8 cellular contexts compared by ENCODE assay signal in genomic region chr5:131593436-131593835, GRCh38. TPM values are rescaled to one million over a fixed set of nuclear protein-coding genes. Genes with fewer than 3 reads are reported as not detected.
DNase-seq lines count a peak whose midpoint lies in the region; ATAC-seq and TF ChIP-seq lines count a peak whose summit lies in the region.
"Not testable (repeated sequence)": the region's sequence is repeated elsewhere in the genome, so short reads cannot be mapped to it uniquely, and the experiment has no call there.

No MANE protein-coding gene starts in this region.

- not testable (repeated sequence) for H3K27ac ChIP-seq in BLaER1; HEK293 (ENCODE audit: extremely low read depth, low read depth, low read length); fibroblast of lung (ENCODE audit: insufficient read depth, low read length); liver (ENCODE audit: low read depth in 1 of 2, low read length in 2 of 2)
- H3K27ac ChIP-seq in neutrophil = peak overlapping the region; percentile 63

- ATAC-seq in T-cell (replicated peaks in 1 of 4); activated naive CD8-positive, alpha-beta T cell treated with anti-CD3 and anti-CD28 coated beads, Interleukin-2, amount 50 U/mL, for 24 hours: not testable (repeated sequence)

- intact Hi-C loops in activated CD4-positive, alpha-beta memory T cell treated with anti-CD3 and anti-CD28 coated beads for 36 hours (cut with micrococcal nuclease) = not testable (repeated sequence)

- CTCF ChIA-PET in HEK293 (lab: Yijun Ruan, JAX) = interaction anchor here (0.5 to 8.2 kb wide), 3 partner anchors 26 to 415 kb away, joined by 3 to 129 read pairs (median 4); partner anchors contain the start of gene ACSL6
- CTCF ChIA-PET in T-cell (lab: Charles Lee); activated CD4-positive, alpha-beta memory T cell treated with anti-CD3 and anti-CD28 coated beads for 36 hours (lab: Charles Lee): not testable (repeated sequence)

- peaks cover 15% of the 10 kb centered on the region for H3K79me2 ChIP-seq in fibroblast of lung (ENCODE audit: control insufficient read depth, insufficient read depth, low read length)

- H3K9me3 Mint-ChIP-seq in T-cell; activated CD4-positive, alpha-beta memory T cell treated with anti-CD3 and anti-CD28 coated beads for 36 hours; activated naive CD8-positive, alpha-beta T cell treated with anti-CD3 and anti-CD28 coated beads, Interleukin-2, amount 50 U/mL, for 24 hours: not testable (repeated sequence)

- not testable (repeated sequence) for H3K9ac ChIP-seq in BLaER1; fibroblast of lung (ENCODE audit: insufficient read depth, low read length); liver (ENCODE audit: low read depth in 1 of 2, low read length in 2 of 2)

- H3K4me3 ChIP-seq in BLaER1; HEK293 (ENCODE audit: low read depth, low read length); fibroblast of lung (replicated peaks in 1 of 4; ENCODE audit: control extremely low read depth in 1 of 4, insufficient read depth in 1 of 4, low read depth in 3 of 4, low read length in 4 of 4); liver (ENCODE audit: low read depth in 1 of 3, low read length in 3 of 3); neutrophil (ENCODE audit: low read depth in 1 of 2, low read length in 1 of 2): not testable (repeated sequence)

- peaks cover 59% of the 10 kb centered on the region for H3K36me3 ChIP-seq in BLaER1
- not testable (repeated sequence) for H3K36me3 ChIP-seq in HEK293 (ENCODE audit: control insufficient read depth in 2 of 2, insufficient read depth in 1 of 2, low read length in 2 of 2); fibroblast of lung (ENCODE audit: control insufficient read depth, insufficient read depth, low read length); liver (ENCODE audit: control insufficient read depth in 4 of 4, insufficient read depth in 3 of 4, low read depth in 1 of 4, low read length in 3 of 4); neutrophil

- H3K4me1 Mint-ChIP-seq in T-cell = peaks cover 62 to 72% (median 71%) of the 10 kb centered on the region in 3 donors
- peaks cover 48% of the 10 kb centered on the region for H3K4me1 Mint-ChIP-seq in activated CD4-positive, alpha-beta memory T cell treated with anti-CD3 and anti-CD28 coated beads for 36 hours (ENCODE audit: low read depth)
- H3K4me1 Mint-ChIP-seq in activated naive CD8-positive, alpha-beta T cell treated with anti-CD3 and anti-CD28 coated beads, Interleukin-2, amount 50 U/mL, for 24 hours = peaks cover 40% of the 10 kb centered on the region

- H3K4me3 Mint-ChIP-seq in T-cell; activated CD4-positive, alpha-beta memory T cell treated with anti-CD3 and anti-CD28 coated beads for 36 hours; activated naive CD8-positive, alpha-beta T cell treated with anti-CD3 and anti-CD28 coated beads, Interleukin-2, amount 50 U/mL, for 24 hours: not testable (repeated sequence)

- not testable (repeated sequence) for H3K36me3 Mint-ChIP-seq in T-cell
- peaks cover 10% of the 10 kb centered on the region for H3K36me3 Mint-ChIP-seq in activated CD4-positive, alpha-beta memory T cell treated with anti-CD3 and anti-CD28 coated beads for 36 hours
- peaks cover 21% of the 10 kb centered on the region for H3K36me3 Mint-ChIP-seq in activated naive CD8-positive, alpha-beta T cell treated with anti-CD3 and anti-CD28 coated beads, Interleukin-2, amount 50 U/mL, for 24 hours (ENCODE audit: low read depth)

- H3K4me2 ChIP-seq in BLaER1 = peak overlapping the region; percentile 55; the same call in 1 of the 2 replicates
- not testable (repeated sequence) for H3K4me2 ChIP-seq in fibroblast of lung (ENCODE audit: extremely low read depth, insufficient read depth, low read length)

- peaks cover 13% of the 10 kb centered on the region; the same call in 1 of the 2 replicates for H3K9me3 ChIP-seq in BLaER1
- not testable (repeated sequence) for H3K9me3 ChIP-seq in HEK293 (ENCODE audit: control insufficient read depth, insufficient read depth, low read depth, low read length); fibroblast of lung (ENCODE audit: control insufficient read depth, insufficient read depth, low read depth, low read length); liver (ENCODE audit: control insufficient read depth in 4 of 4, low read length in 3 of 4); neutrophil

- POLR2A ChIA-PET in HEK293 (lab: Yijun Ruan, JAX); T-cell (lab: Charles Lee); activated CD4-positive, alpha-beta memory T cell treated with anti-CD3 and anti-CD28 coated beads for 36 hours (lab: Charles Lee): not testable (repeated sequence)

- not testable (repeated sequence) for TF ChIP-seq RAD21 in liver (IDR thresholded peaks at IDR 0.05)

- peaks cover 74% of the 10 kb centered on the region for H4K20me1 ChIP-seq in BLaER1
- not testable (repeated sequence) for H4K20me1 ChIP-seq in fibroblast of lung (ENCODE audit: control insufficient read depth, extremely low read depth, insufficient read depth, low read length)

- not testable (repeated sequence) for H3K27me3 ChIP-seq in BLaER1; fibroblast of lung (ENCODE audit: control insufficient read depth, insufficient read depth, low read length); liver (ENCODE audit: control insufficient read depth in 4 of 4, insufficient read depth in 4 of 4, low read length in 3 of 4); neutrophil

- not testable (repeated sequence) for DNase-seq in T-cell; activated CD4-positive, alpha-beta memory T cell treated with anti-CD3 and anti-CD28 coated beads for 36 hours; activated naive CD8-positive, alpha-beta T cell treated with anti-CD3 and anti-CD28 coated beads, Interleukin-2, amount 50 U/mL, for 24 hours
- DNase-seq in fibroblast of lung (ENCODE audit: low read depth in 2 of 2) = peak; percentile 18 to 23

- TF ChIP-seq CTCF in HEK293 (tag by site-specific recombination; IDR thresholded peaks at IDR 0.05); fibroblast of lung (conservative IDR thresholded peaks at IDR 0.05 in 1 of 2, IDR thresholded peaks at IDR 0.05 in 1 of 2; ENCODE audit: low read depth in 1 of 2, low read length in 2 of 2); liver (IDR thresholded peaks at IDR 0.05; ENCODE audit: low read depth, low read length, missing input control); neutrophil (IDR thresholded peaks at IDR 0.05): not testable (repeated sequence)

- not testable (repeated sequence) for H2AFZ ChIP-seq in fibroblast of lung (ENCODE audit: low read length)

- peak overlapping the region; percentile 44 to 63 for H3K27ac Mint-ChIP-seq in T-cell
- H3K27ac Mint-ChIP-seq in activated CD4-positive, alpha-beta memory T cell treated with anti-CD3 and anti-CD28 coated beads for 36 hours = peak overlapping the region; percentile 47
- H3K27ac Mint-ChIP-seq in activated naive CD8-positive, alpha-beta T cell treated with anti-CD3 and anti-CD28 coated beads, Interleukin-2, amount 50 U/mL, for 24 hours = peak overlapping the region; percentile 1

- peaks cover 39% of the 10 kb centered on the region for H3K4me1 ChIP-seq in BLaER1
- H3K4me1 ChIP-seq in HEK293 (ENCODE audit: control insufficient read depth, insufficient read depth, low read length); fibroblast of lung (ENCODE audit: control insufficient read depth, extremely low read depth, insufficient read depth, low read length); liver (ENCODE audit: control insufficient read depth in 4 of 4, insufficient read depth in 4 of 4, low read length in 3 of 4): not testable (repeated sequence)
- H3K4me1 ChIP-seq in neutrophil (ENCODE audit: control insufficient read depth in 1 of 2, insufficient read depth in 1 of 2, low read depth in 1 of 2, low read length in 1 of 2) = peaks cover 0 to 17% of the 10 kb centered on the region in 2 experiments

- not testable (repeated sequence) for H3K27me3 Mint-ChIP-seq in T-cell; activated CD4-positive, alpha-beta memory T cell treated with anti-CD3 and anti-CD28 coated beads for 36 hours; activated naive CD8-positive, alpha-beta T cell treated with anti-CD3 and anti-CD28 coated beads, Interleukin-2, amount 50 U/mL, for 24 hours

- whole genome bisulfite sequencing in liver = 89% methylated on average over 2 of the region's 2 CpGs

TF ChIP-seq in HEK293, 187 proteins besides CTCF, POLR2A, EP300 and RAD21:
- TF ChIP-seq SCRT1 (tag by site-specific recombination; IDR thresholded peaks at IDR 0.05; ENCODE audit: borderline replicate concordance) (peak; percentile 51; the same call in 1 of the 2 replicates), SCRT2 (tag by site-specific recombination; IDR thresholded peaks at IDR 0.05) (peak; percentile 67; the same call in 1 of the 2 replicates)

TF ChIP-seq in liver, 16 proteins besides CTCF, POLR2A, EP300 and RAD21:
- peak; percentile 9 for TF ChIP-seq SP1 (IDR thresholded peaks at IDR 0.05)
- TF ChIP-seq HNF4A (conservative IDR thresholded peaks at IDR 0.05) = peak; percentile 34 to 47
- TF ChIP-seq RXRA (IDR thresholded peaks at IDR 0.05) = peak; percentile 48 to 54

RNA-seq across cellular contexts. Expression of gene RAPGEF6, which starts 41.6 kb away (rescaled TPM):
- total RNA-seq in T-cell (100 to 1,000 TPM in 1 of 5 donors, 10 to 100 TPM in 4; 82.9 to 122 (median 87.7) TPM), fibroblast of lung (30.0 and 35.7 TPM in 2 replicates), liver (10 to 100 TPM; 14.7 to 16.1 TPM)
- total RNA-seq in activated CD4-positive, alpha-beta memory T cell treated with anti-CD3 and anti-CD28 coated beads for 36 hours = 10 to 100 TPM; 26.7 to 31.3 TPM
- polyA plus RNA-seq in fibroblast of lung (9.1 and 10.2 TPM in 2 replicates), liver (1 to 10 TPM; 1.7 to 2.4 TPM)
- polyA plus RNA-seq in fibroblast of lung (2012) = 4.7 and 4.8 TPM in 2 replicates
- polyA minus RNA-seq in fibroblast of lung (ENCODE audit: low replicate concordance) = 4.6 and 9.9 TPM in 2 replicates

Comparison
In these comparisons a context has a peak if more than half of its experiments do, and no peak if none do; other contexts are left out.
1. H3K27ac Mint-ChIP-seq: peak in every context shown above with its lines; median percentile 54 in T-cell; 47 in activated CD4-positive, alpha-beta memory T cell treated with anti-CD3 and anti-CD28 coated beads for 36 hours; 1 in activated naive CD8-positive, alpha-beta T cell treated with anti-CD3 and anti-CD28 coated beads, Interleukin-2, amount 50 U/mL, for 24 hours.